ENCODE assay signal across 35 cellular contexts in the genomic region with DNA sequence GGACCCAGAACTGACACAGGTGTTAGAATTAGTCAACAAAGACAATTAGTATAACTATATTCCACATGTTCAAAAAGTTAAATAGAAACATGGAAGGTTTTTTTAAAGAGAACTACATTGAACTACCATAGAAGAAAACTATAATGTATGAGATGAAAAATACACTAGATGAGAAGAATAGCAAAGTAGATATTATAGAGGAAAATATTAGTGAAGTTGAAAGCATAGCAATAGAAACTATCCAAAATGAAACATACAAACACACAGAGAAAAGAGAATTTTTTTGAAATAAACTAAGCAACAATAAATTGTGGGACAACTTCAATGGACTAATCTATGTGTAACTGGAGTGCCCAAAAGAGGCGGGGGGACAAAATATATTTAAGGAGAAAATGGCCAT.
"Had no signal": no experiment of that assay in that cellular context is flagged by ENCODE, and none has a peak within 500 bp of the region (broad histone marks: within the 10 kb centered on the region; RNA-seq: fewer than 3 reads in every experiment).

No MANE protein-coding gene starts in this region.

- DNase-seq: Karpas-422, Kasumi-1, MG63, MM.1S, MV-4-11, NCI-H1048, NCI-H1092, NCI-H1092 treated with DMSO at 0.1 percent for 48 hours, NCI-H1105, NCI-H1105 treated with DMSO at 0.1 percent for 48 hours, NCI-H1417, NCI-H1417 treated with DMSO at 0.1 percent for 48 hours, NCI-H1436, NCI-H1436 treated with DMSO at 0.1 percent for 48 hours, NCI-H146, NCI-H1694, NCI-H1694 treated with DMSO at 0.1 percent for 48 hours, NCI-H187, NCI-H187 treated with DMSO at 0.1 percent for 48 hours, NCI-H1930, NCI-H2029, NCI-H2029 treated with DMSO at 0.1 percent for 48 hours, NCI-H2081, NCI-H2081 treated with DMSO at 0.1 percent for 48 hours, NCI-H2107, NCI-H2171, NCI-H2171 treated with DMSO at 0.1 percent for 48 hours, NCI-H2227 treated with DMSO at 0.1 percent for 48 hours, NCI-H226, NCI-H345, NCI-H446, NCI-H446 treated with DMSO at 0.1 percent for 48 hours, NCI-H510A, NCI-H510A treated with DMSO at 0.1 percent for 48 hours had no signal

- H3K4me3 ChIP-seq: MG63 had no signal

- H3K36me3 ChIP-seq: MG63 had no signal

- H3K9ac ChIP-seq: KMS-11 had no signal

- H3K4me2 ChIP-seq: KMS-11 had no signal

- H3K27ac ChIP-seq: KMS-11 had no signal

- H3K27me3 ChIP-seq: MG63 had no signal

- H3K9me3 ChIP-seq: MG63 had no signal
